Comparison of ENCODE assay signal across 7 cellular contexts in genomic region chr3:119436977-119437376, GRCh38.
"Had no signal": no experiment of that assay in that cellular context is flagged by ENCODE, and none has a peak within 500 bp of the region (broad histone marks: within the 10 kb centered on the region; RNA-seq: fewer than 3 reads in every experiment).

No MANE protein-coding gene starts in this region.

- H3K9me3 Mint-ChIP-seq: HFFc6 had no signal

- ATAC-seq: HCT116 had no signal

- H3K27ac Mint-ChIP-seq: HFFc6, IgD-negative memory B cell had no signal

- H3K27ac ChIP-seq: GM23248 had no signal

- H3K9me3 ChIP-seq: HAP-1 had no signal

- H3K4me1 ChIP-seq: HAP-1 had no signal

- H3K27me3 Mint-ChIP-seq: IgD-negative memory B cell had no signal

- DNase-seq: GM23248, GOT3, H7, HFFc6 had no signal

- H3K4me3 Mint-ChIP-seq: HFFc6, IgD-negative memory B cell had no signal

- H3K4me1 Mint-ChIP-seq: IgD-negative memory B cell had no signal

- H3K4me3 ChIP-seq: GM23248, HAP-1 had no signal
